ENCODE assay signal across 8 cellular contexts in genomic region chr4:137819964-137820383, GRCh38.
DNase-seq lines count a peak whose midpoint lies in the region; ATAC-seq and TF ChIP-seq lines count a peak whose summit lies in the region.

No MANE protein-coding gene starts in this region.

- H2AFZ ChIP-seq in hepatocyte = no peak overlapping the region

- peak; percentile 60 for TF ChIP-seq CTCF in hepatocyte (IDR thresholded peaks at IDR 0.05; ENCODE audit: poor library complexity)
- TF ChIP-seq CTCF in CD8-positive, alpha-beta T cell (IDR thresholded peaks at IDR 0.05) = no peak

- POLR2A ChIA-PET in T-cell (lab: Charles Lee) = no interaction called here
- POLR2A ChIA-PET in CD8-positive, alpha-beta T cell (lab: Charles Lee) = no interaction called here

- H3K27me3 Mint-ChIP-seq in T-cell = no peaks in the 10 kb centered on the region
- no peaks in the 10 kb centered on the region for H3K27me3 Mint-ChIP-seq in CD8-positive, alpha-beta T cell (ENCODE audit: low read depth)

- H3K79me2 ChIP-seq in hepatocyte = no peaks in the 10 kb centered on the region

- no peak overlapping the region for H3K4me3 Mint-ChIP-seq in T-cell
- H3K4me3 Mint-ChIP-seq in CD8-positive, alpha-beta T cell = no peak overlapping the region

- no peaks in the 10 kb centered on the region for H3K9me3 ChIP-seq in hepatocyte (ENCODE audit: low read depth)
- H3K9me3 ChIP-seq in CD8-positive, alpha-beta T cell (ENCODE audit: low read length) = no peaks in the 10 kb centered on the region

- H4K20me1 ChIP-seq in hepatocyte (ENCODE audit: insufficient read depth, poor library complexity, severe bottlenecking) = no peaks in the 10 kb centered on the region

- ATAC-seq in GM21737 (IDR thresholded peaks at IDR 0.05; ENCODE audit: unreplicated experiment) = peak; percentile 71
- ATAC-seq in T-cell (replicated peaks in 1 of 4) = no peak
- no peak for ATAC-seq in CD8-positive, alpha-beta T cell

- H3K27ac ChIP-seq in hepatocyte = no peak overlapping the region
- no peak overlapping the region for H3K27ac ChIP-seq in CD8-positive, alpha-beta T cell (ENCODE audit: low read depth, low read length)

- H3K4me1 Mint-ChIP-seq in T-cell = no peaks in the 10 kb centered on the region
- no peaks in the 10 kb centered on the region for H3K4me1 Mint-ChIP-seq in CD8-positive, alpha-beta T cell (ENCODE audit: low read depth)

- CTCF ChIA-PET in T-cell (lab: Charles Lee) = no interaction called here
- CTCF ChIA-PET in CD8-positive, alpha-beta T cell (lab: Charles Lee) = no interaction called here

- H3K36me3 Mint-ChIP-seq in T-cell = no peaks in the 10 kb centered on the region
- no peaks in the 10 kb centered on the region for H3K36me3 Mint-ChIP-seq in CD8-positive, alpha-beta T cell

- no peaks in the 10 kb centered on the region for H3K27me3 ChIP-seq in hepatocyte
- H3K27me3 ChIP-seq in CD8-positive, alpha-beta T cell (ENCODE audit: insufficient read depth, low read length) = no peaks in the 10 kb centered on the region

- intact Hi-C loops in CD8-positive, alpha-beta T cell (cut with DNase I, micrococcal nuclease) = no loop called here

- no peaks in the 10 kb centered on the region for H3K36me3 ChIP-seq in hepatocyte (replicated peaks; ENCODE audit: insufficient read depth, low read depth)
- H3K36me3 ChIP-seq in CD8-positive, alpha-beta T cell (ENCODE audit: insufficient read depth, low read length) = no peaks in the 10 kb centered on the region

- H3K4me3 ChIP-seq in hepatocyte = no peak overlapping the region
- no peak overlapping the region for H3K4me3 ChIP-seq in CD8-positive, alpha-beta T cell (ENCODE audit: low read depth, low read length)

- 91% methylated on average over 1 of the region's 1 CpG for WGBS in hepatocyte (ENCODE audit: low lambda C conversion rate, missing lambda C conversion rate)

- no peaks in the 10 kb centered on the region for H3K9me2 ChIP-seq in hepatocyte (replicated peaks; ENCODE audit: insufficient read depth)

- no peak overlapping the region for H3K27ac Mint-ChIP-seq in T-cell
- H3K27ac Mint-ChIP-seq in CD8-positive, alpha-beta T cell = no peak overlapping the region

- H3K9me3 Mint-ChIP-seq in T-cell = peaks cover 6 to 17% (median 10%) of the 10 kb centered on the region in 3 donors
- peaks cover 9% of the 10 kb centered on the region for H3K9me3 Mint-ChIP-seq in CD8-positive, alpha-beta T cell

- H3K4me2 ChIP-seq in hepatocyte = no peak overlapping the region

- H3K4me1 ChIP-seq in hepatocyte (ENCODE audit: insufficient read depth) = no peaks in the 10 kb centered on the region
- H3K4me1 ChIP-seq in CD8-positive, alpha-beta T cell (ENCODE audit: insufficient read depth, low read length) = no peaks in the 10 kb centered on the region

- DNase-seq in NCI-H1436 (lab: John Stamatoyannopoulos, UW) (peak; percentile 14), NCI-H1436 treated with DMSO at 0.1 percent for 48 hours (lab: John Stamatoyannopoulos, UW) (no peak), HuH-7 (ENCODE audit: low spot score) (peak; percentile 5), SKM-1 (lab: John Stamatoyannopoulos, UW; ENCODE audit: unreplicated experiment) (peak; percentile 65), hepatocyte (ENCODE audit: low spot score) (peak; percentile 71), T-cell (no peak)
- DNase-seq in CD8-positive, alpha-beta T cell = no peak

Comparison
In these comparisons a context has a peak if more than half of its experiments do, and no peak if none do; other contexts are left out.
1. DNase-seq: peak in NCI-H1436 (single experiment), HuH-7 (single experiment), SKM-1 (single experiment) and hepatocyte (single experiment); none in NCI-H1436 treated with DMSO at 0.1 percent for 48 hours (single experiment), T-cell (0 of 34) and CD8-positive, alpha-beta T cell (0 of 7).